In genomic region chr5:141417494-141418172, GRCh38 we compare ENCODE assay signal across 8 cellular contexts. TPM values are rescaled to one million over a fixed set of nuclear protein-coding genes. Genes with fewer than 3 reads are reported as not detected.
DNase-seq lines count a peak whose midpoint lies in the region; ATAC-seq and TF ChIP-seq lines count a peak whose summit lies in the region.
"Not testable (repeated sequence)": the region's sequence is repeated elsewhere in the genome, so short reads cannot be mapped to it uniquely, and the experiment has no call there.

Gene PCDHGB7 (plus strand): TSS chr5:141417677. CDS start chr5:141417860, 183 bp downstream.

- not testable (repeated sequence) for H3K36me3 ChIP-seq in Peyer's patch

- H3K27me3 Mint-ChIP-seq in Calu3 (ENCODE audit: unreplicated experiment): not testable (repeated sequence)

- H3K9me3 Mint-ChIP-seq in Calu3 (ENCODE audit: low read depth, unreplicated experiment): peaks cover 20% of the 10 kb centered on the region
- not testable (repeated sequence) for H3K9me3 Mint-ChIP-seq in stimulated activated effector memory CD8-positive, alpha-beta T cell treated with anti-CD3 and anti-CD28 coated beads, Interleukin-12 subunit alpha, Interleukin-12 subunit beta, amount 100 ng/mL, for 72 hours

- not testable (repeated sequence) for H3K27me3 ChIP-seq in Peyer's patch

- not testable (repeated sequence) for BruUV-seq in Calu3 (replicated peaks; lab: Mats Ljungman, UMichigan)

- peaks cover 0 to 85% (median 25%) of the 10 kb centered on the region in 4 donors for H3K9me3 ChIP-seq in Peyer's patch

- H3K36me3 Mint-ChIP-seq in Calu3 (ENCODE audit: insufficient read depth, unreplicated experiment): peaks cover 37% of the 10 kb centered on the region
- not testable (repeated sequence) for H3K36me3 Mint-ChIP-seq in stimulated activated effector memory CD8-positive, alpha-beta T cell treated with anti-CD3 and anti-CD28 coated beads, Interleukin-12 subunit alpha, Interleukin-12 subunit beta, amount 100 ng/mL, for 72 hours

- CTCF ChIA-PET in Calu3 (lab: Charles Lee): interaction anchor here (0.6 to 1.7 kb wide), 14 partner anchors 9 to 202 kb away, joined by 3 to 14 read pairs (median 5); partner anchors contain the start of genes DIAPH1, PCDHB14, PCDHGA9 and PCDHGB5

- H3K4me1 Mint-ChIP-seq in Calu3 (ENCODE audit: low read depth, unreplicated experiment): not testable (repeated sequence)
- peaks cover 34% of the 10 kb centered on the region for H3K4me1 Mint-ChIP-seq in stimulated activated effector memory CD8-positive, alpha-beta T cell treated with anti-CD3 and anti-CD28 coated beads, Interleukin-12 subunit alpha, Interleukin-12 subunit beta, amount 100 ng/mL, for 72 hours

- not testable (repeated sequence) for H3K4me1 ChIP-seq in Peyer's patch

- intact Hi-C loops in Calu3 (cut with micrococcal nuclease; ENCODE audit: unreplicated experiment): loop anchor here (1.0 kb wide), 2 partner anchors 107 to 141 kb away; no protein-coding TSS in a partner anchor

- TF ChIP-seq POLR2A in Peyer's patch (IDR thresholded peaks at IDR 0.05): not testable (repeated sequence)

- H3K27ac Mint-ChIP-seq in Calu3 (ENCODE audit: unreplicated experiment): peak within 1 kb of the TSS; percentile 66
- H3K27ac Mint-ChIP-seq in stimulated activated effector memory CD8-positive, alpha-beta T cell treated with anti-CD3 and anti-CD28 coated beads, Interleukin-12 subunit alpha, Interleukin-12 subunit beta, amount 100 ng/mL, for 72 hours: not testable (repeated sequence)

- peak within 1 kb of the TSS; percentile 69 for H3K4me3 Mint-ChIP-seq in Calu3 (ENCODE audit: low read depth, unreplicated experiment)
- H3K4me3 Mint-ChIP-seq in stimulated activated effector memory CD8-positive, alpha-beta T cell treated with anti-CD3 and anti-CD28 coated beads, Interleukin-12 subunit alpha, Interleukin-12 subunit beta, amount 100 ng/mL, for 72 hours: peak within 1 kb of the TSS; percentile 61

- peak; percentile 88 for DNase-seq in Calu3
- peak in 2 of 3 donors; percentile 54 to 80 for DNase-seq in Peyer's patch
- peak; percentile 46 for DNase-seq in activated naive CD4-positive, alpha-beta T cell treated with Interleukin-2 at 50 U/mL for 16 hours
- DNase-seq in fibroblast of the conjunctiva (ENCODE audit: low read depth): peak; percentile 63
- peak; percentile 62 for DNase-seq in mucosa of gallbladder (ENCODE audit: low spot score)
- DNase-seq in stimulated activated effector memory CD8-positive, alpha-beta T cell treated with anti-CD3 and anti-CD28 coated beads, Interleukin-12 subunit alpha, Interleukin-12 subunit beta, amount 100 ng/mL, for 72 hours (ENCODE audit: low spot score in 2 of 2): not testable (repeated sequence)

- H3K4me3 ChIP-seq in Peyer's patch: peak within 1 kb of the TSS in 3 of 4 donors; percentile 26 to 41 (median 39)

- ATAC-seq in GM21390 (IDR thresholded peaks at IDR 0.05; ENCODE audit: unreplicated experiment): peak; percentile 86
- ATAC-seq in HG03469 (IDR thresholded peaks at IDR 0.05; ENCODE audit: unreplicated experiment): peak; percentile 52
- ATAC-seq in stimulated activated effector memory CD8-positive, alpha-beta T cell treated with anti-CD3 and anti-CD28 coated beads, Interleukin-12 subunit alpha, Interleukin-12 subunit beta, amount 100 ng/mL, for 72 hours: peak; percentile 81

- TF ChIP-seq CTCF in Calu3 (IDR thresholded peaks at IDR 0.05; ENCODE audit: unreplicated experiment) (peak; percentile 75), Peyer's patch (IDR thresholded peaks at IDR 0.05) (peak; percentile 24 to 51 (median 40))

- H3K27ac ChIP-seq in Peyer's patch: not testable (repeated sequence)

RNA-seq across cellular contexts. Expression of gene PCDHGB7, which starts in this region (rescaled TPM):
- 9.8 and 13.6 TPM in 2 replicates for total RNA-seq in Calu3 (2022)
- 1 to 10 TPM; 4.0 to 5.8 (median 4.3) TPM for total RNA-seq in Peyer's patch
- total RNA-seq in mucosa of gallbladder: 15.5 TPM
